In genomic region chr2:2057125-2057721, GRCh38 we compare ENCODE assay signal across 8 cellular contexts.
DNase-seq lines count a peak whose midpoint lies in the region; ATAC-seq, FAIRE-seq and TF ChIP-seq lines count a peak whose summit lies in the region.

No MANE protein-coding gene starts in this region.

- DNase-seq in CD4-positive, alpha-beta memory T cell, result peak; percentile 62 to 82 (median 76)
- DNase-seq in T-helper 9 cell, result peak; percentile 24
- DNase-seq in K562 (ENCODE audit: extremely low read depth in 1 of 4, low spot score in 3 of 4), result peak; percentile 45 to 63 (median 58)
- DNase-seq in naive thymus-derived CD4-positive, alpha-beta T cell, result peak in 8 of 9 donors; percentile 45 to 90 (median 76)
- no peak for DNase-seq in upper lobe of right lung
- no peak for DNase-seq in type B pancreatic cell (ENCODE audit: extremely low spot score, unreplicated experiment)

- peaks cover 13 to 24% (median 16%) of the 10 kb centered on the region in 4 donors for H3K4me1 Mint-ChIP-seq in CD4-positive, alpha-beta memory T cell
- peaks cover 16 to 42% (median 32%) of the 10 kb centered on the region in 7 donors for H3K4me1 Mint-ChIP-seq in naive thymus-derived CD4-positive, alpha-beta T cell
- H3K4me1 Mint-ChIP-seq in type B pancreatic cell (ENCODE audit: unreplicated experiment), result no peaks in the 10 kb centered on the region

- CTCF ChIA-PET in CD4-positive, alpha-beta memory T cell (lab: Charles Lee; ENCODE audit: partially characterized antibody), result no interaction called here
- CTCF ChIA-PET in K562 (lab: Yijun Ruan, JAX; ENCODE audit: low intra/inter-chr PET ratio), result no interaction called here
- CTCF ChIA-PET in naive thymus-derived CD4-positive, alpha-beta T cell (lab: Charles Lee), result no interaction called here

- peak overlapping the region; percentile 65 to 93 (median 87) for H3K27ac Mint-ChIP-seq in CD4-positive, alpha-beta memory T cell
- H3K27ac Mint-ChIP-seq in naive thymus-derived CD4-positive, alpha-beta T cell, result peak overlapping the region; percentile 54 to 90 (median 81)
- H3K27ac Mint-ChIP-seq in type B pancreatic cell, result no peak overlapping the region

- H3K4me2 ChIP-seq in K562 (ENCODE audit: insufficient read depth, low read length), result peak overlapping the region; percentile 55

- TF ChIP-seq POLR2A in K562 (conservative IDR thresholded peaks at IDR 0.05), result no peak

- no peaks in the 10 kb centered on the region for H3K27me3 ChIP-seq in CD4-positive, alpha-beta memory T cell (ENCODE audit: insufficient read depth, low read length)
- H3K27me3 ChIP-seq in K562 (ENCODE audit: control insufficient read depth in 2 of 2, insufficient read depth in 2 of 2, low read length in 2 of 2), result no peaks in the 10 kb centered on the region; a peak in 1 of 5 replicates
- H3K27me3 ChIP-seq in naive thymus-derived CD4-positive, alpha-beta T cell (ENCODE audit: control insufficient read depth in 2 of 2, insufficient read depth in 2 of 2, low read length in 2 of 2), result no peaks in the 10 kb centered on the region
- H3K27me3 ChIP-seq in upper lobe of right lung, result no peaks in the 10 kb centered on the region

- H3K4me3 Mint-ChIP-seq in CD4-positive, alpha-beta memory T cell, result peak overlapping the region; percentile 19 to 84 (median 45)
- peak overlapping the region; percentile 42 to 76 (median 58) for H3K4me3 Mint-ChIP-seq in naive thymus-derived CD4-positive, alpha-beta T cell
- H3K4me3 Mint-ChIP-seq in type B pancreatic cell, result no peak overlapping the region

- H3K9me3 ChIP-seq in CD4-positive, alpha-beta memory T cell (ENCODE audit: control insufficient read depth in 1 of 2, low read length in 2 of 2), result no peaks in the 10 kb centered on the region
- H3K9me3 ChIP-seq in K562 (replicated peaks; ENCODE audit: control insufficient read depth, insufficient read depth, low read depth, low read length) (no peaks in the 10 kb centered on the region), upper lobe of right lung (no peaks in the 10 kb centered on the region)
- no peaks in the 10 kb centered on the region for H3K9me3 ChIP-seq in naive thymus-derived CD4-positive, alpha-beta T cell (ENCODE audit: control insufficient read depth in 2 of 3, low read length in 3 of 3)

- no peaks in the 10 kb centered on the region for H3K36me3 Mint-ChIP-seq in CD4-positive, alpha-beta memory T cell
- peaks cover 0 to 9% (median 6%) of the 10 kb centered on the region in 5 donors for H3K36me3 Mint-ChIP-seq in naive thymus-derived CD4-positive, alpha-beta T cell
- H3K36me3 Mint-ChIP-seq in type B pancreatic cell, result no peaks in the 10 kb centered on the region

- POLR2A ChIA-PET in CD4-positive, alpha-beta memory T cell (lab: Charles Lee; ENCODE audit: partially characterized antibody), result no interaction called here
- POLR2A ChIA-PET in K562 (lab: Yijun Ruan, JAX), result no interaction called here
- POLR2A ChIA-PET in naive thymus-derived CD4-positive, alpha-beta T cell (lab: Charles Lee), result interaction anchor here (0.6 kb wide), 1 partner anchor 625 kb away, joined by 3 read pairs; no protein-coding TSS in a partner anchor

- H3K9me1 ChIP-seq in K562 (ENCODE audit: control insufficient read depth, insufficient read depth, low read length), result no peaks in the 10 kb centered on the region

- no peak overlapping the region for H3K9ac ChIP-seq in K562 (ENCODE audit: insufficient read depth in 1 of 2, low read depth in 2 of 2, low read length in 2 of 2)

- no peaks in the 10 kb centered on the region for H4K20me1 ChIP-seq in K562 (replicated peaks; ENCODE audit: control insufficient read depth, insufficient read depth, low read length)

- H3K79me2 ChIP-seq in K562 (ENCODE audit: control insufficient read depth, insufficient read depth, low read length), result no peaks in the 10 kb centered on the region

- H3K27ac ChIP-seq in CD4-positive, alpha-beta memory T cell (ENCODE audit: low read depth, low read length), result no peak overlapping the region
- no peak overlapping the region for H3K27ac ChIP-seq in K562 (ENCODE audit: extremely low read depth, low read depth, low read length)
- H3K27ac ChIP-seq in naive thymus-derived CD4-positive, alpha-beta T cell (ENCODE audit: low read depth, low read length), result peak overlapping the region; percentile 16
- peak overlapping the region; percentile 75 for H3K27ac ChIP-seq in upper lobe of right lung

- peaks cover 7 to 21% (median 11%) of the 10 kb centered on the region in 8 donors for H3K9me3 Mint-ChIP-seq in CD4-positive, alpha-beta memory T cell
- peaks cover 6 to 20% (median 11%) of the 10 kb centered on the region in 11 donors for H3K9me3 Mint-ChIP-seq in naive thymus-derived CD4-positive, alpha-beta T cell
- H3K9me3 Mint-ChIP-seq in type B pancreatic cell, result peaks cover 7% of the 10 kb centered on the region

- H3K4me3 ChIP-seq in CD4-positive, alpha-beta memory T cell (ENCODE audit: low read length in 2 of 2), result no peak overlapping the region
- H3K4me3 ChIP-seq in K562 (no peak overlapping the region), upper lobe of right lung (no peak overlapping the region)
- peak overlapping the region; percentile 7 for H3K4me3 ChIP-seq in naive thymus-derived CD4-positive, alpha-beta T cell (ENCODE audit: low read length)

- no peaks in the 10 kb centered on the region for H3K36me3 ChIP-seq in CD4-positive, alpha-beta memory T cell (ENCODE audit: insufficient read depth, low read length)
- H3K36me3 ChIP-seq in K562 (ENCODE audit: control insufficient read depth, insufficient read depth, low read length) (no peaks in the 10 kb centered on the region), upper lobe of right lung (no peaks in the 10 kb centered on the region)
- H3K36me3 ChIP-seq in naive thymus-derived CD4-positive, alpha-beta T cell (ENCODE audit: control insufficient read depth in 2 of 3, insufficient read depth in 3 of 3, low read length in 3 of 3), result no peaks in the 10 kb centered on the region

- peaks cover 18% of the 10 kb centered on the region for H3K4me1 ChIP-seq in CD4-positive, alpha-beta memory T cell (ENCODE audit: insufficient read depth, low read length)
- H3K4me1 ChIP-seq in K562 (replicated peaks in 1 of 2; ENCODE audit: control insufficient read depth in 2 of 2, insufficient read depth in 2 of 2, low read length in 2 of 2) (no peaks in the 10 kb centered on the region), upper lobe of right lung (peaks cover 5% of the 10 kb centered on the region)
- H3K4me1 ChIP-seq in naive thymus-derived CD4-positive, alpha-beta T cell (ENCODE audit: control insufficient read depth in 2 of 2, insufficient read depth in 2 of 2, low read length in 2 of 2), result peaks cover 0 to 25% of the 10 kb centered on the region in 2 donors

- no peak for TF ChIP-seq EP300 in K562 (IDR thresholded peaks at IDR 0.05; ENCODE audit: low read length)

- 0 out of 2 replicates have a peak overlapping the region, but pooled peaks have one; percentile 39 for H2AFZ ChIP-seq in K562 (ENCODE audit: low read depth, low read length)

- TF ChIP-seq CTCF in K562 (IDR thresholded peaks at IDR 0.05 in 2 of 3, conservative IDR thresholded peaks at IDR 0.05 in 1 of 3; ENCODE audit: insufficient read depth in 2 of 3, low read depth in 1 of 3, low read length in 3 of 3), result no peak
- TF ChIP-seq CTCF in upper lobe of right lung (IDR thresholded peaks at IDR 0.05), result no peak
- TF ChIP-seq CTCF in type B pancreatic cell (conservative IDR thresholded peaks at IDR 0.05), result no peak

- no TSS peak for BruUV-seq in K562 (replicated peaks; lab: Mats Ljungman, UMichigan)

- in situ Hi-C loops in K562 (cut with MboI), result no loop called here

- FAIRE-seq in K562 (lab: Jason Lieb, UNC), result no peak

- TF ChIP-seq RAD21 in K562 (CRISPR knock-in tag; conservative IDR thresholded peaks at IDR 0.05 in 1 of 2, IDR thresholded peaks at IDR 0.05 in 1 of 2), result no peak

- no peaks in the 10 kb centered on the region for H3K27me3 Mint-ChIP-seq in CD4-positive, alpha-beta memory T cell
- peaks cover 0 to 5% (median 0%) of the 10 kb centered on the region in 5 donors for H3K27me3 Mint-ChIP-seq in naive thymus-derived CD4-positive, alpha-beta T cell
- peaks cover 8% of the 10 kb centered on the region for H3K27me3 Mint-ChIP-seq in type B pancreatic cell

- peak; percentile 75 for ATAC-seq in HG03097 (IDR thresholded peaks at IDR 0.05; ENCODE audit: low FRiP score, unreplicated experiment)
- peak; percentile 99 for ATAC-seq in K562
- ATAC-seq in naive thymus-derived CD4-positive, alpha-beta T cell, result peak; percentile 91
- peak; percentile 88 for ATAC-seq in upper lobe of right lung
- ATAC-seq in GM19035 (IDR thresholded peaks at IDR 0.05; ENCODE audit: unreplicated experiment), result no peak

- intact Hi-C loops in CD4-positive, alpha-beta memory T cell (cut with micrococcal nuclease), result no loop called here
- intact Hi-C loops in K562 (cut with micrococcal nuclease) (no loop called here), upper lobe of right lung (cut with DNase I) (no loop called here)
- intact Hi-C loops in naive thymus-derived CD4-positive, alpha-beta T cell (cut with micrococcal nuclease), result loop anchor here (1.0 to 5.0 kb wide), 3 partner anchors 555 to 1320 kb away; partner anchors contain the start of genes EIPR1 (in 1 of the 2) and TRAPPC12 (in 1 of the 2)

- WGBS in K562 (ENCODE audit: insufficient coverage, low coverage, missing lambda C conversion rate), result 0% methylated on average over 11 of the region's 11 CpGs

TF ChIP-seq in K562, 482 proteins besides CTCF, POLR2A, EP300 and RAD21 (continues in another document):
- TF ChIP-seq CBX2 (IDR thresholded peaks at IDR 0.05; ENCODE audit: insufficient read depth, low read length, poor library complexity, severe bottlenecking), result no peak
- peak; percentile 60; the same call in 1 of the 2 replicates for TF ChIP-seq GABPA (tag; conservative IDR thresholded peaks at IDR 0.05; ENCODE audit: low read depth)
- TF ChIP-seq SUPT5H (IDR thresholded peaks at IDR 0.05), result no peak
- TF ChIP-seq MEIS2 (IDR thresholded peaks at IDR 0.05; ENCODE audit: partially characterized antibody), result peak; percentile 11
- TF ChIP-seq PKNOX1 (IDR thresholded peaks at IDR 0.05), result peak; percentile 50
- no peak for TF ChIP-seq NFE2 (IDR thresholded peaks at IDR 0.05; ENCODE audit: low read depth)
- peak in 1 of 2 experiments; percentile 31; a peak in 1 of 4 replicates for TF ChIP-seq NRF1 (conservative IDR thresholded peaks at IDR 0.05 in 1 of 2, IDR thresholded peaks at IDR 0.05 in 1 of 2)

Comparison
In these comparisons a context has a peak if more than half of its experiments do, and no peak if none do; other contexts are left out.
1. DNase-seq: peak in CD4-positive, alpha-beta memory T cell (5 of 5), T-helper 9 cell (single experiment), K562 (4 of 4) and naive thymus-derived CD4-positive, alpha-beta T cell (8 of 9); none in upper lobe of right lung (single experiment) and type B pancreatic cell (single experiment).
2. H3K27ac ChIP-seq: peak in naive thymus-derived CD4-positive, alpha-beta T cell (single experiment) and upper lobe of right lung (single experiment); none in CD4-positive, alpha-beta memory T cell (single experiment) and K562 (single experiment).
3. intact Hi-C loops: an anchor here in naive thymus-derived CD4-positive, alpha-beta T cell (1.0 to 5.0 kb wide); none called in CD4-positive, alpha-beta memory T cell, K562 and upper lobe of right lung.